14 cellular contexts compared by ENCODE assay signal in the genomic region with DNA sequence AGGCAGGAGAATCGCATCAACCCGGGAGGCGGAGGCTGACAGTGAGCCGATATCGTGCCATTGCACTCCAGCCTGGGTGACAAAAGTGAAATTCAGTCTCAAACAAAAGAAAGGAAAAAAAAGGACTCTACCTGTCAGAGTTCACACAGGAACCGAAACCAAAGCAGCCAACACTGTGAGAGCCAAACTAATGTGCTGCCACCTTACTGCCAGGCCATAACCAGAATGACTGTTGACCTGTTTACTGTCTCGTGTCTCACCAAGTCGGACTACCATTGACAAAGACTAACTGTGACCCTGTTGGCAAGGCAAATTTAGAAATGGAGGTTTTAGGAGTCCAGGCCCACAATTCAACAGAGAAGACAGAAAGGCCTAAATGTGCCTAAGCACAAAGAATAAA.
DNase-seq lines count a peak whose midpoint lies in the region; ATAC-seq and TF ChIP-seq lines count a peak whose summit lies in the region.
"Had no signal": no experiment of that assay in that cellular context is flagged by ENCODE, and none has a peak within 500 bp of the region (broad histone marks: within the 10 kb centered on the region; RNA-seq: fewer than 3 reads in every experiment).

No MANE protein-coding gene starts in this region.

- DNase-seq in HuH-7.5 (ENCODE audit: low spot score): no peak
- DNase-seq in NCI-H69 (lab: John Stamatoyannopoulos, UW): no peak
- no peak for DNase-seq in T-helper 1 cell
- no peak for DNase-seq in SKM-1 treated with dmso at 0.1 percent for 144 hours (lab: John Stamatoyannopoulos, UW; ENCODE audit: unreplicated experiment)
- DNase-seq: activated CD8-positive, alpha-beta T cell treated with anti-CD3 and anti-CD28 coated beads for 36 hours; DMS79 treated with DMSO at 0.1 percent for 48 hours; foreskin melanocyte; NCI-H2029; NCI-H526 had no signal

- TF ChIP-seq CTCF in GM12872 (IDR thresholded peaks at IDR 0.05; ENCODE audit: insufficient read depth, low read depth, low read length): 0 out of 3 replicates have a peak, but pooled peaks have one; percentile 16

- ATAC-seq in GM19351 (IDR thresholded peaks at IDR 0.05; ENCODE audit: unreplicated experiment) (peak; percentile 90), HG02571 (IDR thresholded peaks at IDR 0.05; ENCODE audit: unreplicated experiment) (peak; percentile 70), HG03432 (IDR thresholded peaks at IDR 0.05; ENCODE audit: unreplicated experiment) (peak; percentile 95)
- ATAC-seq: activated CD8-positive, alpha-beta T cell treated with anti-CD3 and anti-CD28 coated beads for 36 hours; Panc1 had no signal
